ENCODE assay signal across 22 cellular contexts in genomic region chr2:42978175-42978886, GRCh38.
DNase-seq lines count a peak whose midpoint lies in the region; ATAC-seq and TF ChIP-seq lines count a peak whose summit lies in the region.
"Had no signal": no experiment of that assay in that cellular context is flagged by ENCODE, and none has a peak within 500 bp of the region (broad histone marks: within the 10 kb centered on the region; RNA-seq: fewer than 3 reads in every experiment).

No MANE protein-coding gene starts in this region.

- TF ChIP-seq POLR2A in IMR-90 (IDR thresholded peaks at IDR 0.05; ENCODE audit: low read depth, low read length) (no peak), right lobe of liver (IDR thresholded peaks at IDR 0.05) (no peak)

- H3K27me3 ChIP-seq in Caco-2 (replicated peaks; ENCODE audit: control insufficient read depth, insufficient read depth, low read length) (no peaks in the 10 kb centered on the region), IMR-90 (ENCODE audit: control insufficient read depth, insufficient read depth, low read length) (no peaks in the 10 kb centered on the region), right lobe of liver (no peaks in the 10 kb centered on the region)
- H3K27me3 ChIP-seq: right atrium auricular region, tibial artery had no signal

- CTCF ChIA-PET in Caco-2 (lab: Charles Lee), result interaction anchor here (0.8 to 1.9 kb wide), 13 partner anchors 21 to 249 kb away, joined by 3 to 8 read pairs (median 4); no protein-coding TSS in a partner anchor
- CTCF ChIA-PET in IMR-90 (lab: Yijun Ruan, JAX), result interaction anchor here (1.3 kb wide), 1 partner anchor 251 kb away, joined by 5 read pairs; no protein-coding TSS in a partner anchor
- CTCF ChIA-PET in activated CD4-positive, alpha-beta T cell treated with anti-CD3 and anti-CD28 coated beads for 36 hours (lab: Charles Lee), result interaction anchor here (0.8 to 1.2 kb wide), 5 partner anchors 120 to 506 kb away, joined by 3 to 4 read pairs (median 3); no protein-coding TSS in a partner anchor

- peak; percentile 84 to 92 for DNase-seq in Caco-2
- DNase-seq in IMR-90, result no peak
- peak in 2 of 3 donors; percentile 63 for DNase-seq in right lobe of liver
- DNase-seq in RPMI8226, result no peak
- DNase-seq in activated CD4-positive, alpha-beta T cell treated with anti-CD3 and anti-CD28 coated beads for 36 hours, result no peak
- DNase-seq in NCI-H1048 (lab: John Stamatoyannopoulos, UW), result no peak
- DNase-seq: activated CD4-positive, alpha-beta T cell treated with anti-CD3 and anti-CD28 coated beads, Interleukin-2, amount 50 U/mL, for 48 hours; activated CD8-positive, alpha-beta memory T cell treated with anti-CD3 and anti-CD28 coated beads, Interleukin-2, amount 50 U/mL, for 4 hours; CD4-positive, alpha-beta memory T cell; Karpas-422; kidney glomerular epithelial cell; NCI-H1694; NCI-H2171 treated with DMSO at 0.1 percent for 48 hours; NCI-H526 treated with DMSO at 0.1 percent for 48 hours had no signal

- no peaks in the 10 kb centered on the region for H3K27me3 Mint-ChIP-seq in Caco-2 (ENCODE audit: insufficient read depth, unreplicated experiment)
- H3K27me3 Mint-ChIP-seq in stimulated activated memory B cell treated with anti-CD40 and anti-IgM and Interleukin-4, amounts not matched to agents 10 μg/mL and 1 μg/mL and 100 μg/mL, for 72 hours, result no peaks in the 10 kb centered on the region
- no peaks in the 10 kb centered on the region for H3K27me3 Mint-ChIP-seq in activated CD4-positive, alpha-beta T cell treated with anti-CD3 and anti-CD28 coated beads for 36 hours
- H3K27me3 Mint-ChIP-seq: activated naive CD8-positive, alpha-beta T cell; CD4-positive, alpha-beta memory T cell; stimulated activated naive CD8-positive, alpha-beta T cell treated with anti-CD3 and anti-CD28 coated beads, Interleukin-15, Interleukin-2, amounts not matched to agents 100 ng/mL and 50 ng/mL, for 24 hours had no signal

- H3K27ac ChIP-seq in IMR-90 (ENCODE audit: insufficient read depth, low read length), result no peak overlapping the region
- peak overlapping the region in 2 of 3 donors; percentile 43 to 66 for H3K27ac ChIP-seq in right lobe of liver
- H3K27ac ChIP-seq: epithelial cell of prostate, right atrium auricular region, tibial artery had no signal

- intact Hi-C loops in Caco-2 (cut with micrococcal nuclease; ENCODE audit: unreplicated experiment), result loop anchor here (2.0 to 5.0 kb wide), 2 partner anchors 50 to 109 kb away; no protein-coding TSS in a partner anchor
- intact Hi-C loops in IMR-90 (cut with micrococcal nuclease), result loop anchor here (5.0 to 10.0 kb wide), 2 partner anchors 39 to 506 kb away; no protein-coding TSS in a partner anchor
- intact Hi-C loops in right lobe of liver (cut with DNase I), result loop anchor here (10.0 kb wide), 3 partner anchors 156 to 256 kb away; partner anchors contain the start of gene ZFP36L2 (in 1 of the 2)
- intact Hi-C loops in activated CD4-positive, alpha-beta T cell treated with anti-CD3 and anti-CD28 coated beads for 36 hours (cut with DNase I, micrococcal nuclease), result loop anchor here (5.0 to 10.0 kb wide), 2 partner anchors 146 to 149 kb away; no protein-coding TSS in a partner anchor

- in situ Hi-C loops in IMR-90 (cut with MboI; ENCODE audit: low sequenced_read_pairs), result loop anchor here (10.0 kb wide), 1 partner anchor 246 kb away; the partner anchor contains the start of gene ZFP36L2

- H2BK120ac ChIP-seq in IMR-90 (ENCODE audit: low read depth, low read length), result 0 out of 2 replicates have a peak overlapping the region, but pooled peaks have one; percentile 40

- peak overlapping the region; percentile 63; the same call in 1 of the 2 replicates for H2AK5ac ChIP-seq in IMR-90 (ENCODE audit: low read depth, low read length)

- no peak overlapping the region for H2BK5ac ChIP-seq in IMR-90 (ENCODE audit: low read depth, low read length, poor library complexity, severe bottlenecking)

- peak overlapping the region; percentile 69 for H2AFZ ChIP-seq in IMR-90 (replicated peaks; ENCODE audit: low read length, poor library complexity)

- TF ChIP-seq RAD21 in IMR-90 (IDR thresholded peaks at IDR 0.05; ENCODE audit: low read length), result no peak

- H3K14ac ChIP-seq in IMR-90 (replicated peaks; ENCODE audit: low read depth, low read length), result no peak overlapping the region

- H3K79me1 ChIP-seq in IMR-90 (ENCODE audit: low read depth in 1 of 2, low read length in 2 of 2), result no peaks in the 10 kb centered on the region

- no peaks in the 10 kb centered on the region for H3K36me3 ChIP-seq in Caco-2 (ENCODE audit: control insufficient read depth, insufficient read depth, low read length)
- no peaks in the 10 kb centered on the region for H3K36me3 ChIP-seq in IMR-90 (ENCODE audit: control insufficient read depth, insufficient read depth, low read length)
- H3K36me3 ChIP-seq in right lobe of liver, result no peaks in the 10 kb centered on the region
- H3K36me3 ChIP-seq: right atrium auricular region, tibial artery had no signal

- no peak overlapping the region for H3K23ac ChIP-seq in IMR-90 (ENCODE audit: low read depth, low read length)

- TF ChIP-seq CTCF in Caco-2 (IDR thresholded peaks at IDR 0.05; ENCODE audit: insufficient read depth in 1 of 2, low read depth in 1 of 2, low read length in 1 of 2, severe bottlenecking in 1 of 2, unreplicated experiment in 1 of 2) (no peak), IMR-90 (conservative IDR thresholded peaks at IDR 0.05; ENCODE audit: low read depth, low read length) (no peak), right lobe of liver (IDR thresholded peaks at IDR 0.05) (no peak)

- peak overlapping the region; percentile 45 for H3K4ac ChIP-seq in IMR-90 (ENCODE audit: low read depth, low read length)

- no peak overlapping the region for H3K18ac ChIP-seq in IMR-90 (ENCODE audit: low read depth, low read length)

- H3K27ac Mint-ChIP-seq in Caco-2 (ENCODE audit: unreplicated experiment), result peak overlapping the region; percentile 84
- H3K27ac Mint-ChIP-seq in stimulated activated memory B cell treated with anti-CD40 and anti-IgM and Interleukin-4, amounts not matched to agents 10 μg/mL and 1 μg/mL and 100 μg/mL, for 72 hours, result no peak overlapping the region
- no peak overlapping the region for H3K27ac Mint-ChIP-seq in activated CD4-positive, alpha-beta T cell treated with anti-CD3 and anti-CD28 coated beads for 36 hours
- H3K27ac Mint-ChIP-seq: activated naive CD8-positive, alpha-beta T cell; activated T-helper 17 cell treated with anti-CD3 and anti-CD28 coated beads, Interleukin-2, amount 50 U/mL, for 72 hours; stimulated activated naive CD8-positive, alpha-beta T cell treated with anti-CD3 and anti-CD28 coated beads, Interleukin-15, Interleukin-2, amounts not matched to agents 100 ng/mL and 50 ng/mL, for 24 hours had no signal

- H3K4me1 Mint-ChIP-seq in Caco-2 (ENCODE audit: low read depth, unreplicated experiment), result peaks cover 67% of the 10 kb centered on the region
- peaks cover 42% of the 10 kb centered on the region for H3K4me1 Mint-ChIP-seq in stimulated activated memory B cell treated with anti-CD40 and anti-IgM and Interleukin-4, amounts not matched to agents 10 μg/mL and 1 μg/mL and 100 μg/mL, for 72 hours
- H3K4me1 Mint-ChIP-seq in activated CD4-positive, alpha-beta T cell treated with anti-CD3 and anti-CD28 coated beads for 36 hours, result peaks cover 6% of the 10 kb centered on the region

- peaks cover 19% of the 10 kb centered on the region for H3K36me3 Mint-ChIP-seq in Caco-2 (ENCODE audit: insufficient read depth, unreplicated experiment)
- no peaks in the 10 kb centered on the region for H3K36me3 Mint-ChIP-seq in stimulated activated memory B cell treated with anti-CD40 and anti-IgM and Interleukin-4, amounts not matched to agents 10 μg/mL and 1 μg/mL and 100 μg/mL, for 72 hours
- no peaks in the 10 kb centered on the region for H3K36me3 Mint-ChIP-seq in activated CD4-positive, alpha-beta T cell treated with anti-CD3 and anti-CD28 coated beads for 36 hours (ENCODE audit: low read depth)
- H3K36me3 Mint-ChIP-seq: activated naive CD8-positive, alpha-beta T cell; CD4-positive, alpha-beta memory T cell had no signal

- no peak overlapping the region for H3K56ac ChIP-seq in IMR-90 (ENCODE audit: extremely low read depth, insufficient read depth, low read length)

- BruUV-seq in Caco-2 (replicated peaks; lab: Mats Ljungman, UMichigan) (no TSS peak), IMR-90 (replicated peaks; lab: Mats Ljungman, UMichigan) (no TSS peak)

- no peak overlapping the region for H3K4me2 ChIP-seq in IMR-90 (ENCODE audit: low read depth, low read length)

- POLR2A ChIA-PET in Caco-2 (lab: Charles Lee) (interaction anchor here (0.9 to 2.1 kb wide), 6 partner anchors 63 to 248 kb away, joined by 3 to 11 read pairs (median 4); partner anchors contain the start of gene ZFP36L2), IMR-90 (lab: Charles Lee; ENCODE audit: unreplicated experiment) (interaction anchor here (0.5 kb wide), 1 partner anchor 54 kb away, joined by 3 read pairs; no protein-coding TSS in a partner anchor)
- POLR2A ChIA-PET in activated CD4-positive, alpha-beta T cell treated with anti-CD3 and anti-CD28 coated beads for 36 hours (lab: Charles Lee), result interaction anchor here (0.6 kb wide), 1 partner anchor 10 kb away, joined by 3 read pairs; no protein-coding TSS in a partner anchor

- peaks cover 12% of the 10 kb centered on the region for H3K9me3 Mint-ChIP-seq in Caco-2 (ENCODE audit: unreplicated experiment)
- no peaks in the 10 kb centered on the region for H3K9me3 Mint-ChIP-seq in stimulated activated memory B cell treated with anti-CD40 and anti-IgM and Interleukin-4, amounts not matched to agents 10 μg/mL and 1 μg/mL and 100 μg/mL, for 72 hours
- H3K9me3 Mint-ChIP-seq in activated CD4-positive, alpha-beta T cell treated with anti-CD3 and anti-CD28 coated beads for 36 hours (ENCODE audit: low read depth), result no peaks in the 10 kb centered on the region
- H3K9me3 Mint-ChIP-seq: activated T-helper 17 cell treated with anti-CD3 and anti-CD28 coated beads, Interleukin-2, amount 50 U/mL, for 72 hours; CD4-positive, alpha-beta memory T cell; central memory CD8-positive, alpha-beta T cell; stimulated activated naive CD8-positive, alpha-beta T cell treated with anti-CD3 and anti-CD28 coated beads, Interleukin-15, Interleukin-2, amounts not matched to agents 100 ng/mL and 50 ng/mL, for 24 hours had no signal

- H3K9me3 ChIP-seq in Caco-2, result peaks cover 7% of the 10 kb centered on the region
- no peaks in the 10 kb centered on the region for H3K9me3 ChIP-seq in IMR-90 (ENCODE audit: control insufficient read depth, insufficient read depth, low read length)
- no peaks in the 10 kb centered on the region for H3K9me3 ChIP-seq in right lobe of liver
- H3K9me3 ChIP-seq: right atrium auricular region, tibial artery had no signal

- 100% methylated on average over 1 of the region's 5 CpGs; no CpG with 5 or more reads in 1 of the 2 experiments for whole genome bisulfite sequencing in IMR-90 (ENCODE audit: extremely low coverage in 2 of 2, insufficient read length in 1 of 2), 2 experiments
- WGBS in right lobe of liver (ENCODE audit: insufficient coverage, low coverage, low lambda C conversion rate, missing lambda C conversion rate), result 100% methylated on average over 1 of the region's 5 CpGs

- H2BK15ac ChIP-seq in IMR-90 (ENCODE audit: low read depth, low read length), result no peak overlapping the region

- H3K9me1 ChIP-seq in IMR-90 (ENCODE audit: insufficient read depth, low read length), result no peaks in the 10 kb centered on the region

- H3K4me3 ChIP-seq in Caco-2 (ENCODE audit: low read depth, low read length), result no peak overlapping the region
- H3K4me3 ChIP-seq in IMR-90 (ENCODE audit: insufficient read depth, low read depth, low read length), result no peak overlapping the region
- no peak overlapping the region for H3K4me3 ChIP-seq in right lobe of liver
- H3K4me3 ChIP-seq: right atrium auricular region, tibial artery had no signal

- peak overlapping the region; percentile 62 for H2AK9ac ChIP-seq in IMR-90 (replicated peaks; ENCODE audit: low read depth, low read length, poor library complexity)

- H4K8ac ChIP-seq in IMR-90 (ENCODE audit: low read depth in 2 of 2, low read length in 2 of 2), result no peak overlapping the region

- no peaks in the 10 kb centered on the region for H4K20me1 ChIP-seq in IMR-90 (ENCODE audit: insufficient read depth, low read length)

- peak overlapping the region; percentile 45 for H3K4me3 Mint-ChIP-seq in Caco-2 (ENCODE audit: unreplicated experiment)
- H3K4me3 Mint-ChIP-seq in stimulated activated memory B cell treated with anti-CD40 and anti-IgM and Interleukin-4, amounts not matched to agents 10 μg/mL and 1 μg/mL and 100 μg/mL, for 72 hours, result no peak overlapping the region
- H3K4me3 Mint-ChIP-seq in activated CD4-positive, alpha-beta T cell treated with anti-CD3 and anti-CD28 coated beads for 36 hours, result no peak overlapping the region
- H3K4me3 Mint-ChIP-seq: activated naive CD8-positive, alpha-beta T cell; activated T-helper 17 cell treated with anti-CD3 and anti-CD28 coated beads, Interleukin-2, amount 50 U/mL, for 72 hours; CD4-positive, alpha-beta memory T cell; central memory CD8-positive, alpha-beta T cell; stimulated activated naive CD8-positive, alpha-beta T cell treated with anti-CD3 and anti-CD28 coated beads, Interleukin-15, Interleukin-2, amounts not matched to agents 100 ng/mL and 50 ng/mL, for 24 hours had no signal

- H3K9ac ChIP-seq in IMR-90 (ENCODE audit: low read depth, low read length), result no peak overlapping the region

- no peak overlapping the region; the same call in 1 of the 2 replicates for H4K91ac ChIP-seq in IMR-90 (ENCODE audit: insufficient read depth, low read depth, low read length)

- H4K5ac ChIP-seq in IMR-90 (ENCODE audit: low read depth, low read length), result no peak overlapping the region

- dilution Hi-C loops in IMR-90 (cut with HindIII; ENCODE audit: low sequenced_read_pairs, unreplicated experiment), result no loop called here

- ATAC-seq in IMR-90 (ENCODE audit: low read depth) (no peak), right lobe of liver (peak; percentile 38 to 66 (median 44))
- ATAC-seq in stimulated activated memory B cell treated with anti-CD40 and anti-IgM and Interleukin-4, amounts not matched to agents 10 μg/mL and 1 μg/mL and 100 μg/mL, for 72 hours, result peak; percentile 38
- ATAC-seq in activated CD4-positive, alpha-beta T cell treated with anti-CD3 and anti-CD28 coated beads for 36 hours, result no peak
- ATAC-seq: activated T-helper 17 cell treated with anti-CD3 and anti-CD28 coated beads, Interleukin-2, amount 50 U/mL, for 72 hours had no signal

- H3K4me1 ChIP-seq in Caco-2, result peaks cover 76% of the 10 kb centered on the region
- H3K4me1 ChIP-seq in IMR-90 (ENCODE audit: control insufficient read depth, insufficient read depth, low read length), result peaks cover 15% of the 10 kb centered on the region
- H3K4me1 ChIP-seq in right lobe of liver, result peaks cover 0 to 36% (median 17%) of the 10 kb centered on the region in 4 donors

- H2BK20ac ChIP-seq in IMR-90 (ENCODE audit: low read depth, low read length), result no peak overlapping the region

Comparison
In these comparisons a context has a peak if more than half of its experiments do, and no peak if none do; other contexts are left out.
1. DNase-seq: peak in Caco-2 (2 of 2) and right lobe of liver (2 of 3); none in IMR-90 (single experiment), RPMI8226 (single experiment), activated CD4-positive, alpha-beta T cell treated with anti-CD3 and anti-CD28 coated beads for 36 hours (single experiment) and NCI-H1048 (single experiment).
2. ATAC-seq: peak in right lobe of liver (4 of 4) and stimulated activated memory B cell treated with anti-CD40 and anti-IgM and Interleukin-4, amounts not matched to agents 10 μg/mL and 1 μg/mL and 100 μg/mL, for 72 hours (single experiment); none in IMR-90 (single experiment) and activated CD4-positive, alpha-beta T cell treated with anti-CD3 and anti-CD28 coated beads for 36 hours (single experiment).